Comparison of ENCODE assay signal across 29 cellular contexts in genomic region chr1:223155153-223155552, GRCh38. TPM values are rescaled to one million over a fixed set of nuclear protein-coding genes. Genes with fewer than 3 reads are reported as not detected.
"Had no signal": no experiment of that assay in that cellular context is flagged by ENCODE, and none has a peak within 500 bp of the region (broad histone marks: within the 10 kb centered on the region; RNA-seq: fewer than 3 reads in every experiment).

No MANE protein-coding gene starts in this region.

- H3K27ac Mint-ChIP-seq: dendritic cell treated with granulocyte-macrophage colony-stimulating factor and Interleukin-4, amounts not matched to agents 40 ng/mL and 50 ng/mL, for 4 days; effector memory CD8-positive, alpha-beta T cell; endodermal cell had no signal

- H3K9me3 ChIP-seq: colonic mucosa, esophagus muscularis mucosa, esophagus squamous epithelium, gastrocnemius medialis, gastroesophageal sphincter, heart left ventricle, heart right ventricle had no signal

- H3K36me3 ChIP-seq: colonic mucosa, esophagus muscularis mucosa, esophagus squamous epithelium, gastrocnemius medialis, gastroesophageal sphincter, heart left ventricle, heart right ventricle had no signal

- ATAC-seq: effector memory CD8-positive, alpha-beta T cell; esophagus mucosa; foreskin keratinocyte; gastrocnemius medialis; gastroesophageal sphincter; heart left ventricle; heart right ventricle had no signal

- H3K4me1 ChIP-seq: colonic mucosa, foreskin keratinocyte, gastroesophageal sphincter had no signal

- H3K4me3 Mint-ChIP-seq: dendritic cell treated with granulocyte-macrophage colony-stimulating factor and Interleukin-4, amounts not matched to agents 40 ng/mL and 50 ng/mL, for 4 days; effector memory CD8-positive, alpha-beta T cell; endodermal cell had no signal

- H3K27me3 ChIP-seq: colonic mucosa, esophagus squamous epithelium, foreskin keratinocyte, gastrocnemius medialis, gastroesophageal sphincter, heart left ventricle had no signal

- FAIRE-seq: colon, endometrium, endothelial cell of umbilical vein, frontal cortex had no signal

- H3K27ac ChIP-seq: colonic mucosa, coronary artery, dorsolateral prefrontal cortex, epithelial cell of prostate, esophagus muscularis mucosa, esophagus squamous epithelium, foreskin keratinocyte, gastrocnemius medialis, gastroesophageal sphincter, heart left ventricle, heart right ventricle had no signal

- H3K9me3 Mint-ChIP-seq: dendritic cell treated with granulocyte-macrophage colony-stimulating factor and Interleukin-4, amounts not matched to agents 40 ng/mL and 50 ng/mL, for 4 days; effector memory CD8-positive, alpha-beta T cell; endodermal cell had no signal

- DNase-seq: colonic mucosa; cortex of kidney; dermis blood vessel endothelial cell; dorsolateral prefrontal cortex; effector CD4-positive, alpha-beta T cell; effector CD8-positive, alpha-beta T cell; effector memory CD4-positive, alpha-beta T cell; effector memory CD8-positive, alpha-beta T cell; endodermal cell; erythroblast; esophagus squamous epithelium; foreskin fibroblast; foreskin keratinocyte; foreskin melanocyte; gastrocnemius medialis; glutamatergic neuron; heart left ventricle; heart right ventricle had no signal

- H3K4me3 ChIP-seq: colonic mucosa, coronary artery, dorsolateral prefrontal cortex, esophagus muscularis mucosa, esophagus squamous epithelium, gastrocnemius medialis, gastroesophageal sphincter, heart left ventricle, heart right ventricle had no signal

RNA-seq across cellular contexts. Expression of gene TLR5, which starts 12.1 kb away (rescaled TPM):
- total RNA-seq: endodermal cell, fibroblast of villous mesenchyme had no signal
